In genomic region chr6:30154709-30155521, GRCh38 we compare ENCODE assay signal across 1 cellular context.
TF ChIP-seq lines count a peak whose summit lies in the region.

No MANE protein-coding gene starts in this region.

TF ChIP-seq in HEK293, 187 proteins besides CTCF, POLR2A, EP300 and RAD21 (continued from another document and continues in another):
- TF ChIP-seq ZFHX2 (tag by site-specific recombination; conservative IDR thresholded peaks at IDR 0.05): no peak
- TF ChIP-seq MEIS1 (CRISPR knock-in tag; IDR thresholded peaks at IDR 0.05; ENCODE audit: borderline replicate concordance): no peak
- TF ChIP-seq ZNF292 (tag by site-specific recombination; IDR thresholded peaks at IDR 0.05; ENCODE audit: borderline replicate concordance, low read depth): no peak
- TF ChIP-seq OVOL3 (tag by site-specific recombination; IDR thresholded peaks at IDR 0.05): peak; percentile 77; the same call in 1 of the 2 replicates
- no peak for TF ChIP-seq ZNF248 (tag by site-specific recombination; IDR thresholded peaks at IDR 0.05)
- no peak for TF ChIP-seq GFI1B (tag by site-specific recombination; IDR thresholded peaks at IDR 0.05)
- peak; percentile 85 for TF ChIP-seq ZXDB (tag by site-specific recombination; IDR thresholded peaks at IDR 0.05)
- TF ChIP-seq ZNF184 (tag by site-specific recombination; IDR thresholded peaks at IDR 0.05): no peak; the same call in 1 of the 2 replicates
- peak; percentile 82 for TF ChIP-seq ZNF76 (tag by site-specific recombination; IDR thresholded peaks at IDR 0.05; ENCODE audit: borderline replicate concordance, low read depth)
- TF ChIP-seq ZNF157 (tag by site-specific recombination; IDR thresholded peaks at IDR 0.05): no peak
- no peak for TF ChIP-seq ZNF624 (tag by site-specific recombination; IDR thresholded peaks at IDR 0.05)
- TF ChIP-seq ZFP37 (tag by site-specific recombination; IDR thresholded peaks at IDR 0.05): no peak
- TF ChIP-seq KLF10 (tag by site-specific recombination; IDR thresholded peaks at IDR 0.05): 0 out of 2 replicates have a peak, but pooled peaks have one; percentile 25
- no peak for TF ChIP-seq ELK4 (IDR thresholded peaks at IDR 0.05; ENCODE audit: borderline replicate concordance, low read depth, low read length)
- TF ChIP-seq ZSCAN18 (tag by site-specific recombination; IDR thresholded peaks at IDR 0.05): no peak
- no peak for TF ChIP-seq ZNF10 (tag by site-specific recombination; IDR thresholded peaks at IDR 0.05)
- no peak for TF ChIP-seq ZNF645 (tag by site-specific recombination; IDR thresholded peaks at IDR 0.05)
- TF ChIP-seq ZNF639 (tag by site-specific recombination; IDR thresholded peaks at IDR 0.05): no peak
- TF ChIP-seq ZNF610 (tag by site-specific recombination; IDR thresholded peaks at IDR 0.05; ENCODE audit: borderline replicate concordance): peak; percentile 22; the same call in 1 of the 2 replicates
- TF ChIP-seq ZNF658 (tag by site-specific recombination; IDR thresholded peaks at IDR 0.05): no peak
- TF ChIP-seq ZNF335 (tag by site-specific recombination; conservative IDR thresholded peaks at IDR 0.05): peak; percentile 67
- TF ChIP-seq ZNF548 (tag by site-specific recombination; IDR thresholded peaks at IDR 0.05): no peak
- TF ChIP-seq GLIS1 (tag by site-specific recombination; IDR thresholded peaks at IDR 0.05): peak; percentile 95
- no peak; the same call in 1 of the 2 replicates for TF ChIP-seq ZBTB44 (tag by site-specific recombination; IDR thresholded peaks at IDR 0.05)
- TF ChIP-seq REST (tag by site-specific recombination; IDR thresholded peaks at IDR 0.05): peak; percentile 12; the same call in 1 of the 2 replicates
- TF ChIP-seq ZSCAN16 (tag by site-specific recombination; IDR thresholded peaks at IDR 0.05): no peak
- no peak for TF ChIP-seq ZBTB10 (tag by site-specific recombination; IDR thresholded peaks at IDR 0.05)
- TF ChIP-seq ZNF473 (tag by site-specific recombination; IDR thresholded peaks at IDR 0.05): no peak
- TF ChIP-seq ZNF785 (tag by site-specific recombination; IDR thresholded peaks at IDR 0.05): no peak
- peak; percentile 93 for TF ChIP-seq INSM2 (tag by site-specific recombination; IDR thresholded peaks at IDR 0.05)
- peak; percentile 97 for TF ChIP-seq ZEB2 (tag by site-specific recombination; IDR thresholded peaks at IDR 0.05)
- peak; percentile 82 for TF ChIP-seq KLF8 (tag by site-specific recombination; IDR thresholded peaks at IDR 0.05)
- no peak for TF ChIP-seq ZNF777 (tag by site-specific recombination; IDR thresholded peaks at IDR 0.05; ENCODE audit: borderline replicate concordance)
- TF ChIP-seq ZNF2 (tag by site-specific recombination; IDR thresholded peaks at IDR 0.05): peak; percentile 22; the same call in 1 of the 2 replicates
- TF ChIP-seq ZBTB11 (tag by site-specific recombination; conservative IDR thresholded peaks at IDR 0.05; ENCODE audit: low read depth): peak; percentile 38; the same call in 1 of the 2 replicates
- TF ChIP-seq ZNF350 (tag by site-specific recombination; IDR thresholded peaks at IDR 0.05): no peak
- no peak for TF ChIP-seq ZNF776 (tag by site-specific recombination; IDR thresholded peaks at IDR 0.05; ENCODE audit: borderline replicate concordance)
- TF ChIP-seq KLF9 (tag by site-specific recombination; IDR thresholded peaks at IDR 0.05; ENCODE audit: low read depth): no peak
- TF ChIP-seq ZNF155 (tag by site-specific recombination; IDR thresholded peaks at IDR 0.05): no peak
- no peak for TF ChIP-seq ZBTB26 (tag by site-specific recombination; optimal IDR thresholded peaks at IDR 0.05)
- no peak for TF ChIP-seq ZNF830 (tag by site-specific recombination; IDR thresholded peaks at IDR 0.05; ENCODE audit: low read depth)
- TF ChIP-seq TRIM28 (IDR thresholded peaks at IDR 0.05; ENCODE audit: borderline replicate concordance, low read length): no peak
- 0 out of 2 replicates have a peak, but pooled peaks have one; percentile 41 for TF ChIP-seq BCL11A (tag by site-specific recombination; IDR thresholded peaks at IDR 0.05; ENCODE audit: low read depth)
